Comparison of ENCODE assay signal across 33 cellular contexts in genomic region chr3:100246999-100247398, GRCh38.
"Had no signal": no experiment of that assay in that cellular context is flagged by ENCODE, and none has a peak within 500 bp of the region (broad histone marks: within the 10 kb centered on the region; RNA-seq: fewer than 3 reads in every experiment).

No MANE protein-coding gene starts in this region.

- DNase-seq: Karpas-422, Kasumi-1, KG1, MG63, MM.1S, MV-4-11, NCI-H1048, NCI-H1092, NCI-H1092 treated with DMSO at 0.1 percent for 48 hours, NCI-H1105, NCI-H1105 treated with DMSO at 0.1 percent for 48 hours, NCI-H1417, NCI-H1417 treated with DMSO at 0.1 percent for 48 hours, NCI-H1436, NCI-H1436 treated with DMSO at 0.1 percent for 48 hours, NCI-H146, NCI-H1694, NCI-H1694 treated with DMSO at 0.1 percent for 48 hours, NCI-H187, NCI-H187 treated with DMSO at 0.1 percent for 48 hours, NCI-H1930, NCI-H2029, NCI-H2029 treated with DMSO at 0.1 percent for 48 hours, NCI-H2081, NCI-H2081 treated with DMSO at 0.1 percent for 48 hours, NCI-H2107, NCI-H2171, NCI-H2171 treated with DMSO at 0.1 percent for 48 hours, NCI-H2227 treated with DMSO at 0.1 percent for 48 hours, NCI-H226, NCI-H345, NCI-H446, NCI-H446 treated with DMSO at 0.1 percent for 48 hours had no signal
